11 cellular contexts compared by ENCODE assay signal in the genomic region with DNA sequence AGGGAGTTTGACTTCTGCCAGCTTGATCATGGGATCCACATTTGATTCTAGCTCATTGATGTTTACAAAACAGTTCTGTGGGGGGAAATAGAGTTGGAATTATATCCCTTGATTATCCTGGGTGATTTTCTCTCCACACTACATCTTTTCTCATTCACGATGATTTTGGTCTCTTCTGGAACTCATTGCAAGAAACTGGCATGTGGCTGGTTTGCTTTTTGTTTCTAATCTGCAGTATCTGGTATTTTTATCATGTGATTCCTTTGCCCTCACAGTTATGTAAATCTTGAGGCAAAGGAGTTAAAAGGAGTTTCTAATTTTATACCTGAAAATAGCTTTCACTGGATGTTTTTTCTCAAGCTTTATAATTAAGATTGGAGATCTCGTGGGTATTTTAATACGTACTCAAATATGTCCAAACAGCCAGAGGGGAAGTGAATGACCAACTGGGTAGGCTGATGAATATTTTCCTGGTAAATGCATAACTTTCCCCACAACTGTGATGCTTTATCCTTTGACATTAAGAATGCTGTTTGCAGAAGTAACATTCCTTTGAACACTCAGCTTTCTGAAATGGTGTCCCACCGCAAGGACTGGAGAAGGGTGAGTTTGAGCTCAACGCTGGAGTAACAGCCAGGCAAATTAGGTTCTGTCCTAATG.
DNase-seq lines count a peak whose midpoint lies in the region; ATAC-seq, FAIRE-seq and TF ChIP-seq lines count a peak whose summit lies in the region.
"Had no signal": no experiment of that assay in that cellular context is flagged by ENCODE, and none has a peak within 500 bp of the region (broad histone marks: within the 10 kb centered on the region; RNA-seq: fewer than 3 reads in every experiment).

No MANE protein-coding gene starts in this region.

- FAIRE-seq in kidney (lab: Jason Lieb, UNC) (no peak), H54 (lab: Jason Lieb, UNC) (no peak)

- ATAC-seq in WTC11 = no peak
- ATAC-seq: activated CD8-positive, alpha-beta T cell treated with anti-CD3 and anti-CD28 coated beads for 36 hours had no signal

- H3K4me3 ChIP-seq in kidney (ENCODE audit: low read length in 2 of 2) (peak overlapping the region; percentile 52 to 62), suprapubic skin (no peak overlapping the region)

- TF ChIP-seq CTCF in kidney (IDR thresholded peaks at IDR 0.05; ENCODE audit: borderline replicate concordance, extremely low read depth, insufficient read depth) = no peak
- no peak for TF ChIP-seq CTCF in suprapubic skin (IDR thresholded peaks at IDR 0.05)
- TF ChIP-seq CTCF in WTC11 (IDR thresholded peaks at IDR 0.05) = no peak

- POLR2A ChIA-PET in WTC11 (lab: Charles Lee) = interaction anchor here (0.7 kb wide), 1 partner anchor 1476 kb away, joined by 4 read pairs; no protein-coding TSS in a partner anchor

- H3K9me3 Mint-ChIP-seq in WTC11 = no peaks in the 10 kb centered on the region
- H3K9me3 Mint-ChIP-seq: activated CD8-positive, alpha-beta T cell treated with anti-CD3 and anti-CD28 coated beads for 36 hours had no signal

- H3K36me3 Mint-ChIP-seq in WTC11 = no peaks in the 10 kb centered on the region

- CTCF ChIA-PET in WTC11 (lab: Charles Lee) = no interaction called here

- H3K27ac ChIP-seq in kidney (ENCODE audit: low read depth in 2 of 2, low read length in 2 of 2) = peak overlapping the region; percentile 49 to 59
- peak overlapping the region; percentile 26 for H3K27ac ChIP-seq in suprapubic skin

- no peak for TF ChIP-seq POLR2A in suprapubic skin (IDR thresholded peaks at IDR 0.05)
- TF ChIP-seq POLR2A in H54 (IDR thresholded peaks at IDR 0.05; ENCODE audit: low read depth, low read length) = no peak

- DNase-seq in EL (peak; percentile 94), amniotic stem cell (lab: John Stamatoyannopoulos, UW) (peak; percentile 78), kidney (no peak), suprapubic skin (ENCODE audit: low spot score in 2 of 2) (no peak), H54 (ENCODE audit: insufficient read length, low spot score) (no peak), WTC11 (ENCODE audit: low spot score) (no peak), retina (no peak)
- DNase-seq in activated CD4-positive, alpha-beta T cell treated with anti-CD3 and anti-CD28 coated beads for 48 hours = no peak
- DNase-seq: activated CD8-positive, alpha-beta T cell treated with anti-CD3 and anti-CD28 coated beads for 36 hours; NCI-H1417 treated with DMSO at 0.1 percent for 48 hours; NCI-H82 had no signal

- H3K4me1 ChIP-seq in kidney (ENCODE audit: control insufficient read depth in 1 of 2, insufficient read depth in 1 of 2, low read depth in 1 of 2, low read length in 2 of 2) (peaks cover 0 to 2% of the 10 kb centered on the region in 2 donors), suprapubic skin (peaks cover 4% of the 10 kb centered on the region)

- 37% methylated on average over 5 of the region's 5 CpGs for whole genome bisulfite sequencing in suprapubic skin

- no peaks in the 10 kb centered on the region for H3K9me3 ChIP-seq in kidney (ENCODE audit: control insufficient read depth in 1 of 2, low read length in 2 of 2)
- no peaks in the 10 kb centered on the region for H3K9me3 ChIP-seq in suprapubic skin

- intact Hi-C loops in kidney (cut with DNase I) = no loop called here

- no peak overlapping the region for H3K27ac Mint-ChIP-seq in WTC11
- H3K27ac Mint-ChIP-seq: activated CD8-positive, alpha-beta T cell treated with anti-CD3 and anti-CD28 coated beads for 36 hours had no signal

- H3K36me3 ChIP-seq in kidney (ENCODE audit: control insufficient read depth in 1 of 2, insufficient read depth in 2 of 2, low read length in 2 of 2) (no peaks in the 10 kb centered on the region), suprapubic skin (no peaks in the 10 kb centered on the region)

- H3K9ac ChIP-seq in kidney (ENCODE audit: low read length in 2 of 2) = peak overlapping the region in 1 of 2 donors; percentile 41

- no peak for TF ChIP-seq EP300 in suprapubic skin (IDR thresholded peaks at IDR 0.05)

- H3K27me3 ChIP-seq in suprapubic skin = no peaks in the 10 kb centered on the region

- H3K4me3 Mint-ChIP-seq in WTC11 = no peak overlapping the region
- H3K4me3 Mint-ChIP-seq: activated CD8-positive, alpha-beta T cell treated with anti-CD3 and anti-CD28 coated beads for 36 hours had no signal

- H3K4me1 Mint-ChIP-seq in WTC11 = peaks cover 13% of the 10 kb centered on the region

- H3K27me3 Mint-ChIP-seq in WTC11 (ENCODE audit: low read depth) = no peaks in the 10 kb centered on the region

TF ChIP-seq in WTC11, 78 proteins besides CTCF, POLR2A, EP300 and RAD21:
- TF ChIP-seq FOXJ3 (CRISPR knock-in tag; IDR thresholded peaks at IDR 0.05; ENCODE audit: borderline replicate concordance) = no peak
- TF ChIP-seq ETV6 (CRISPR knock-in tag; IDR thresholded peaks at IDR 0.05) = no peak
- TF ChIP-seq EMX1 (CRISPR knock-in tag; IDR thresholded peaks at IDR 0.05) = no peak
- TF ChIP-seq, protein P1, sequence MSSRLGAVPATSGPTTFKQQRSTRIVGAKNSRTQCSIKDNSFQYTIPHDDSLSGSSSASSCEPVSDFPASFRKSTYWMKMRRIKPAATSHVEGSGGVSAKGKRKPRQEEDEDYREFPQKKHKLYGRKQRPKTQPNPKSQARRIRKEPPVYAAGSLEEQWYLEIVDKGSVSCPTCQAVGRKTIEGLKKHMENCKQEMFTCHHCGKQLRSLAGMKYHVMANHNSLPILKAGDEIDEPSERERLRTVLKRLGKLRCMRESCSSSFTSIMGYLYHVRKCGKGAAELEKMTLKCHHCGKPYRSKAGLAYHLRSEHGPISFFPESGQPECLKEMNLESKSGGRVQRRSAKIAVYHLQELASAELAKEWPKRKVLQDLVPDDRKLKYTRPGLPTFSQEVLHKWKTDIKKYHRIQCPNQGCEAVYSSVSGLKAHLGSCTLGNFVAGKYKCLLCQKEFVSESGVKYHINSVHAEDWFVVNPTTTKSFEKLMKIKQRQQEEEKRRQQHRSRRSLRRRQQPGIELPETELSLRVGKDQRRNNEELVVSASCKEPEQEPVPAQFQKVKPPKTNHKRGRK (CRISPR knock-in tag; IDR thresholded peaks at IDR 0.05; ENCODE audit: borderline replicate concordance) = no peak
- TF ChIP-seq, protein P2, sequence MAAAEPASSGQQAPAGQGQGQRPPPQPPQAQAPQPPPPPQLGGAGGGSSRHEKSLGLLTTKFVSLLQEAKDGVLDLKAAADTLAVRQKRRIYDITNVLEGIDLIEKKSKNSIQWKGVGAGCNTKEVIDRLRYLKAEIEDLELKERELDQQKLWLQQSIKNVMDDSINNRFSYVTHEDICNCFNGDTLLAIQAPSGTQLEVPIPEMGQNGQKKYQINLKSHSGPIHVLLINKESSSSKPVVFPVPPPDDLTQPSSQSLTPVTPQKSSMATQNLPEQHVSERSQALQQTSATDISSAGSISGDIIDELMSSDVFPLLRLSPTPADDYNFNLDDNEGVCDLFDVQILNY (CRISPR knock-in tag; IDR thresholded peaks at IDR 0.05) = no peak
- TF ChIP-seq, protein P3, sequence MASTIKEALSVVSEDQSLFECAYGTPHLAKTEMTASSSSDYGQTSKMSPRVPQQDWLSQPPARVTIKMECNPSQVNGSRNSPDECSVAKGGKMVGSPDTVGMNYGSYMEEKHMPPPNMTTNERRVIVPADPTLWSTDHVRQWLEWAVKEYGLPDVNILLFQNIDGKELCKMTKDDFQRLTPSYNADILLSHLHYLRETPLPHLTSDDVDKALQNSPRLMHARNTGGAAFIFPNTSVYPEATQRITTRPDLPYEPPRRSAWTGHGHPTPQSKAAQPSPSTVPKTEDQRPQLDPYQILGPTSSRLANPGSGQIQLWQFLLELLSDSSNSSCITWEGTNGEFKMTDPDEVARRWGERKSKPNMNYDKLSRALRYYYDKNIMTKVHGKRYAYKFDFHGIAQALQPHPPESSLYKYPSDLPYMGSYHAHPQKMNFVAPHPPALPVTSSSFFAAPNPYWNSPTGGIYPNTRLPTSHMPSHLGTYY (CRISPR knock-in tag; IDR thresholded peaks at IDR 0.05) = no peak
- TF ChIP-seq ATF1 (CRISPR knock-in tag; IDR thresholded peaks at IDR 0.05) = no peak
- TF ChIP-seq RELA (CRISPR knock-in tag; IDR thresholded peaks at IDR 0.05; ENCODE audit: borderline replicate concordance) = no peak
- TF ChIP-seq ZNF263 (CRISPR knock-in tag; IDR thresholded peaks at IDR 0.05; ENCODE audit: low read depth) = no peak
- TF ChIP-seq, protein P4, sequence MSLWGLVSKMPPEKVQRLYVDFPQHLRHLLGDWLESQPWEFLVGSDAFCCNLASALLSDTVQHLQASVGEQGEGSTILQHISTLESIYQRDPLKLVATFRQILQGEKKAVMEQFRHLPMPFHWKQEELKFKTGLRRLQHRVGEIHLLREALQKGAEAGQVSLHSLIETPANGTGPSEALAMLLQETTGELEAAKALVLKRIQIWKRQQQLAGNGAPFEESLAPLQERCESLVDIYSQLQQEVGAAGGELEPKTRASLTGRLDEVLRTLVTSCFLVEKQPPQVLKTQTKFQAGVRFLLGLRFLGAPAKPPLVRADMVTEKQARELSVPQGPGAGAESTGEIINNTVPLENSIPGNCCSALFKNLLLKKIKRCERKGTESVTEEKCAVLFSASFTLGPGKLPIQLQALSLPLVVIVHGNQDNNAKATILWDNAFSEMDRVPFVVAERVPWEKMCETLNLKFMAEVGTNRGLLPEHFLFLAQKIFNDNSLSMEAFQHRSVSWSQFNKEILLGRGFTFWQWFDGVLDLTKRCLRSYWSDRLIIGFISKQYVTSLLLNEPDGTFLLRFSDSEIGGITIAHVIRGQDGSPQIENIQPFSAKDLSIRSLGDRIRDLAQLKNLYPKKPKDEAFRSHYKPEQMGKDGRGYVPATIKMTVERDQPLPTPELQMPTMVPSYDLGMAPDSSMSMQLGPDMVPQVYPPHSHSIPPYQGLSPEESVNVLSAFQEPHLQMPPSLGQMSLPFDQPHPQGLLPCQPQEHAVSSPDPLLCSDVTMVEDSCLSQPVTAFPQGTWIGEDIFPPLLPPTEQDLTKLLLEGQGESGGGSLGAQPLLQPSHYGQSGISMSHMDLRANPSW (CRISPR knock-in tag; conservative IDR thresholded peaks at IDR 0.05; ENCODE audit: low read depth) = no peak
- TF ChIP-seq, protein P5, sequence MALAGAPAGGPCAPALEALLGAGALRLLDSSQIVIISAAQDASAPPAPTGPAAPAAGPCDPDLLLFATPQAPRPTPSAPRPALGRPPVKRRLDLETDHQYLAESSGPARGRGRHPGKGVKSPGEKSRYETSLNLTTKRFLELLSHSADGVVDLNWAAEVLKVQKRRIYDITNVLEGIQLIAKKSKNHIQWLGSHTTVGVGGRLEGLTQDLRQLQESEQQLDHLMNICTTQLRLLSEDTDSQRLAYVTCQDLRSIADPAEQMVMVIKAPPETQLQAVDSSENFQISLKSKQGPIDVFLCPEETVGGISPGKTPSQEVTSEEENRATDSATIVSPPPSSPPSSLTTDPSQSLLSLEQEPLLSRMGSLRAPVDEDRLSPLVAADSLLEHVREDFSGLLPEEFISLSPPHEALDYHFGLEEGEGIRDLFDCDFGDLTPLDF (CRISPR knock-in tag; IDR thresholded peaks at IDR 0.05) = no peak
- TF ChIP-seq OVOL2 (CRISPR knock-in tag; IDR thresholded peaks at IDR 0.05; ENCODE audit: borderline replicate concordance) = no peak

Comparison
In these comparisons a context has a peak if more than half of its experiments do, and no peak if none do; other contexts are left out.
1. DNase-seq: peak in EL (single experiment) and amniotic stem cell (single experiment); none in kidney (single experiment), suprapubic skin (0 of 2), H54 (single experiment), activated CD4-positive, alpha-beta T cell treated with anti-CD3 and anti-CD28 coated beads for 48 hours (single experiment), WTC11 (single experiment) and retina (single experiment).